Comparison of ENCODE assay signal across 8 cellular contexts in the genomic region with DNA sequence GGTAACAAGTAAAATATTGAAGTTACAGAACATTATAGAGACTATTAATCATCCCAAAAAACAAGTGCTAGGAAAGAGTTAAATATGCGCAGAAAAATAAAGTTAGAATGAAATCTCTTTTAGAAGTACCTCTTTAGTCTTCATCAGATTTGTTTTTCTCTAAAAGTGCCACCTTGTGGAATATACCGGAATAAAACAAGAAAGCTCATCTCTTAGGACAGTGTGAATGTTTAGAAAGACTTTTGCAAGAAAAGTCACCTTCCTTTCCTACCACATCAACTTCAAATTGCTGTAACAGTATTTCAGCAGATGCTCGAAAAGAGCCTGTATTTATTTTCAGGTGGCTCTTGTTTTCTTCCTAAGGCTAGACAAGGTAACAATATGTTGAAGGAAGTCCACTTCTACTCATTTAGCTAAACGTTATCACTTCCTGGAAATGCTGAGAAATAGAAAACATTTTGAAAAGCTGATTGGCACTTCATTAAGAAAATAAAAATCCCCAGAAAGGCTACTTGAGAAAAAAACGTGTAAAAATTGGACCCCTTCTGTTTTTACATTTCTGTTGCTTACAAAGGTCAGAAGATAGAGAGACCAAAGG. TPM values are rescaled to one million over a fixed set of nuclear protein-coding genes. Genes with fewer than 3 reads are reported as not detected.
A peak's percentile ranks its signal among the peaks of the same experiment; 100 is the strongest.
DNase-seq lines count a peak whose midpoint lies in the region; TF ChIP-seq lines count a peak whose summit lies in the region.

No MANE protein-coding gene starts in this region.

- POLR2A ChIA-PET in AG04450 (lab: Yijun Ruan, JAX), result interaction anchor here (0.6 to 1.0 kb wide), 2 partner anchors 19 to 45 kb away, joined by 3 to 10 read pairs; no protein-coding TSS in a partner anchor

- CTCF ChIA-PET in AG04450 (lab: Charles Lee), result interaction anchor here (0.6 to 3.2 kb wide), 13 partner anchors 11 to 448 kb away, joined by 3 to 22 read pairs (median 4); a partner anchor contains a TSS

- H3K4me3 ChIP-seq in AG04450 (ENCODE audit: low read depth, low read length), result no peak overlapping the region
- no peak overlapping the region for H3K4me3 ChIP-seq in fibroblast of mammary gland (ENCODE audit: control insufficient read depth, low read depth, low read length)
- H3K4me3 ChIP-seq in tibial artery, result no peak overlapping the region
- H3K4me3 ChIP-seq in H7 (ENCODE audit: insufficient read depth, low read depth, low read length), result no peak overlapping the region

- H3K27me3 ChIP-seq in AG04450 (ENCODE audit: control insufficient read depth, insufficient read depth, low read length) (no peaks in the 10 kb centered on the region), tibial artery (no peaks in the 10 kb centered on the region), H7 (ENCODE audit: control insufficient read depth, insufficient read depth, low read length) (no peaks in the 10 kb centered on the region)

- DNase-seq in AG04450 (ENCODE audit: low read depth, low spot score) (no peak), GM10266 (ENCODE audit: extremely low spot score) (no peak), RKO (ENCODE audit: low spot score) (peak; percentile 69), fibroblast of mammary gland (ENCODE audit: low read depth) (no peak), tibial artery (no peak), activated gamma-delta T cell (lab: John Stamatoyannopoulos, UW) (no peak), H7 (no peak), mesenteric fat pad (ENCODE audit: low spot score) (no peak)

- H3K4me1 ChIP-seq in tibial artery, result peaks cover 0 to 20% (median 5%) of the 10 kb centered on the region in 4 donors

- intact Hi-C loops in tibial artery (cut with DNase I; ENCODE audit: low total_unique reads), result loop anchor here (10.0 kb wide), 1 partner anchor 445 kb away; no protein-coding TSS in a partner anchor

- H3K9me3 ChIP-seq in AG04450 (ENCODE audit: control insufficient read depth, insufficient read depth, low read length), result no peaks in the 10 kb centered on the region
- H3K9me3 ChIP-seq in tibial artery, result no peaks in the 10 kb centered on the region

- no peak overlapping the region for H3K27ac ChIP-seq in AG04450 (ENCODE audit: low read depth, low read length)
- no peak overlapping the region for H3K27ac ChIP-seq in tibial artery

- peak; percentile 47 for TF ChIP-seq CTCF in AG04450 (IDR thresholded peaks at IDR 0.05; ENCODE audit: low read depth, low read length)
- peak; percentile 28 for TF ChIP-seq CTCF in GM10266 (IDR thresholded peaks at IDR 0.05; ENCODE audit: control insufficient read depth, insufficient read depth, low read depth, missing control alignments)
- peak; percentile 43 for TF ChIP-seq CTCF in fibroblast of mammary gland (conservative IDR thresholded peaks at IDR 0.05; ENCODE audit: control insufficient read depth, insufficient read depth, low read depth, low read length)
- TF ChIP-seq CTCF in tibial artery (IDR thresholded peaks at IDR 0.05), result peak; percentile 39 to 44

- H3K36me3 ChIP-seq in tibial artery (peaks cover 5 to 9% (median 6%) of the 10 kb centered on the region in 3 donors), H7 (replicated peaks; ENCODE audit: control insufficient read depth, insufficient read depth, low read length) (no peaks in the 10 kb centered on the region)

RNA-seq across cellular contexts. Expression of a gene that starts 19.8 kb away (rescaled TPM):
- polyA plus RNA-seq in AG04450 (2011; rRNA removed), result 16.8 and 27.0 TPM in 2 replicates
- polyA minus RNA-seq in AG04450 (2011; rRNA and poly(A)+ RNA removed), result 10.1 and 16.3 TPM in 2 replicates
- 20.1 and 27.0 TPM in 2 replicates for total RNA-seq in H7 (2014; rRNA removed; shearing (Covaris generic))
- total RNA-seq in mesenteric fat pad, result 24.0 TPM
